Comparison of ENCODE assay signal across 1 cellular context in the genomic region with DNA sequence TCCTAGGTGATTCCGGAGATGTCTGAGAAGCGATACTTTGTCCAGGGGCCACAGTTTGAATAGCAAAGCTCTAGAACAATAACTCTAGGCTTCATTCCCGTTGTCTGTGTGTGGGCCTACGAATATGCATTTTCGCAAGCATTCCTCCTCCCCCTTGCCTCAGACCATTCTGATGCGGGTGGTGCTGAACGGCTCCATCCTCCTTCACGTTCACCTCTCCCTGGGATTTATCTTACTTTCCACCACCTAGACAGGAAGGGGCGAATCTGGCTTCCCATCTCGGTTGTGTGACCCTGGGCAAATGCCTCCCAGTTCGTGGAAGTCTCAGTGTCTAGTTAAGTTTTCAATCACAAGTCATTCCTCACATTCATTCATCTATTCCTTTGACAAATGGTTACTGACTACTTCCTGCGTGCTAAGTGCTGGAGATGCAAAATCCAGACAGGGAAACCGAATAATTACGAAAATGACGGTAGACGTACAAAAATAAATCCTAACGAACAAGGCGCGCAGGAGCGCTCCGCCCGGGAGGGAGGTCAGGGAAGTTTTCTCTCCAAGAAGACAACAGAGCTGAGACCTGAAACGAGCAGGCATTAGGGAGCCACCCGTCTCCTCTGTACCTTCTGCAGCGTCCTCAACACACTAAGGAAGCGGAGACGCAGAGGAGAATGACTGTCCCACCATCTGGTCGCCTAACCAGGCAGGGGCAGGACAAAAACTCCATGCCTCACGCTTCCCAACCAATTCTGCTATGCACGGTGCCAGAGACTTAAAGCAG.
TF ChIP-seq lines count a peak whose summit lies in the region.

No MANE protein-coding gene starts in this region.

TF ChIP-seq in HepG2, 621 proteins besides CTCF, POLR2A, EP300 and RAD21 (continues in another document):
- TF ChIP-seq RBAK (CRISPR knock-in tag; IDR thresholded peaks at IDR 0.05): no peak
- no peak for TF ChIP-seq KAT7 (CRISPR knock-in tag; IDR thresholded peaks at IDR 0.05; ENCODE audit: borderline replicate concordance)
- TF ChIP-seq ZNF572 (CRISPR knock-in tag; IDR thresholded peaks at IDR 0.05): no peak
- peak; percentile 42 for TF ChIP-seq BORCS8-MEF2B (CRISPR knock-in tag; IDR thresholded peaks at IDR 0.05)
- no peak for TF ChIP-seq FOXA1 (IDR thresholded peaks at IDR 0.05)
- no peak for TF ChIP-seq FOXA1 (CRISPR knock-in tag; IDR thresholded peaks at IDR 0.05)
- TF ChIP-seq ZSCAN31 (CRISPR knock-in tag; IDR thresholded peaks at IDR 0.05; ENCODE audit: low read depth): 0 out of 2 replicates have a peak, but pooled peaks have one; percentile 24
- TF ChIP-seq KDM2A (CRISPR knock-in tag; IDR thresholded peaks at IDR 0.05; ENCODE audit: borderline replicate concordance, low read depth): 0 out of 2 replicates have a peak, but pooled peaks have one; percentile 19
- TF ChIP-seq, protein P1, sequence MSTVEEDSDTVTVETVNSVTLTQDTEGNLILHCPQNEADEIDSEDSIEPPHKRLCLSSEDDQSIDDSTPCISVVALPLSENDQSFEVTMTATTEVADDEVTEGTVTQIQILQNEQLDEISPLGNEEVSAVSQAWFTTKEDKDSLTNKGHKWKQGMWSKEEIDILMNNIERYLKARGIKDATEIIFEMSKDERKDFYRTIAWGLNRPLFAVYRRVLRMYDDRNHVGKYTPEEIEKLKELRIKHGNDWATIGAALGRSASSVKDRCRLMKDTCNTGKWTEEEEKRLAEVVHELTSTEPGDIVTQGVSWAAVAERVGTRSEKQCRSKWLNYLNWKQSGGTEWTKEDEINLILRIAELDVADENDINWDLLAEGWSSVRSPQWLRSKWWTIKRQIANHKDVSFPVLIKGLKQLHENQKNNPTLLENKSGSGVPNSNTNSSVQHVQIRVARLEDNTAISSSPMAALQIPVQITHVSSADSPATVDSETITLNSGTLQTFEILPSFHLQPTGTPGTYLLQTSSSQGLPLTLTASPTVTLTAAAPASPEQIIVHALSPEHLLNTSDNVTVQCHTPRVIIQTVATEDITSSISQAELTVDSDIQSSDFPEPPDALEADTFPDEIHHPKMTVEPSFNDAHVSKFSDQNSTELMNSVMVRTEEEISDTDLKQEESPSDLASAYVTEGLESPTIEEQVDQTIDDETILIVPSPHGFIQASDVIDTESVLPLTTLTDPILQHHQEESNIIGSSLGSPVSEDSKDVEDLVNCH (CRISPR knock-in tag; IDR thresholded peaks at IDR 0.05): 0 out of 2 replicates have a peak, but pooled peaks have one; percentile 35
- TF ChIP-seq, protein P2, sequence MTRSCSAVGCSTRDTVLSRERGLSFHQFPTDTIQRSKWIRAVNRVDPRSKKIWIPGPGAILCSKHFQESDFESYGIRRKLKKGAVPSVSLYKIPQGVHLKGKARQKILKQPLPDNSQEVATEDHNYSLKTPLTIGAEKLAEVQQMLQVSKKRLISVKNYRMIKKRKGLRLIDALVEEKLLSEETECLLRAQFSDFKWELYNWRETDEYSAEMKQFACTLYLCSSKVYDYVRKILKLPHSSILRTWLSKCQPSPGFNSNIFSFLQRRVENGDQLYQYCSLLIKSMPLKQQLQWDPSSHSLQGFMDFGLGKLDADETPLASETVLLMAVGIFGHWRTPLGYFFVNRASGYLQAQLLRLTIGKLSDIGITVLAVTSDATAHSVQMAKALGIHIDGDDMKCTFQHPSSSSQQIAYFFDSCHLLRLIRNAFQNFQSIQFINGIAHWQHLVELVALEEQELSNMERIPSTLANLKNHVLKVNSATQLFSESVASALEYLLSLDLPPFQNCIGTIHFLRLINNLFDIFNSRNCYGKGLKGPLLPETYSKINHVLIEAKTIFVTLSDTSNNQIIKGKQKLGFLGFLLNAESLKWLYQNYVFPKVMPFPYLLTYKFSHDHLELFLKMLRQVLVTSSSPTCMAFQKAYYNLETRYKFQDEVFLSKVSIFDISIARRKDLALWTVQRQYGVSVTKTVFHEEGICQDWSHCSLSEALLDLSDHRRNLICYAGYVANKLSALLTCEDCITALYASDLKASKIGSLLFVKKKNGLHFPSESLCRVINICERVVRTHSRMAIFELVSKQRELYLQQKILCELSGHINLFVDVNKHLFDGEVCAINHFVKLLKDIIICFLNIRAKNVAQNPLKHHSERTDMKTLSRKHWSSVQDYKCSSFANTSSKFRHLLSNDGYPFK (CRISPR knock-in tag; IDR thresholded peaks at IDR 0.05; ENCODE audit: borderline replicate concordance): 0 out of 2 replicates have a peak, but pooled peaks have one; percentile 3
- TF ChIP-seq, protein P3, sequence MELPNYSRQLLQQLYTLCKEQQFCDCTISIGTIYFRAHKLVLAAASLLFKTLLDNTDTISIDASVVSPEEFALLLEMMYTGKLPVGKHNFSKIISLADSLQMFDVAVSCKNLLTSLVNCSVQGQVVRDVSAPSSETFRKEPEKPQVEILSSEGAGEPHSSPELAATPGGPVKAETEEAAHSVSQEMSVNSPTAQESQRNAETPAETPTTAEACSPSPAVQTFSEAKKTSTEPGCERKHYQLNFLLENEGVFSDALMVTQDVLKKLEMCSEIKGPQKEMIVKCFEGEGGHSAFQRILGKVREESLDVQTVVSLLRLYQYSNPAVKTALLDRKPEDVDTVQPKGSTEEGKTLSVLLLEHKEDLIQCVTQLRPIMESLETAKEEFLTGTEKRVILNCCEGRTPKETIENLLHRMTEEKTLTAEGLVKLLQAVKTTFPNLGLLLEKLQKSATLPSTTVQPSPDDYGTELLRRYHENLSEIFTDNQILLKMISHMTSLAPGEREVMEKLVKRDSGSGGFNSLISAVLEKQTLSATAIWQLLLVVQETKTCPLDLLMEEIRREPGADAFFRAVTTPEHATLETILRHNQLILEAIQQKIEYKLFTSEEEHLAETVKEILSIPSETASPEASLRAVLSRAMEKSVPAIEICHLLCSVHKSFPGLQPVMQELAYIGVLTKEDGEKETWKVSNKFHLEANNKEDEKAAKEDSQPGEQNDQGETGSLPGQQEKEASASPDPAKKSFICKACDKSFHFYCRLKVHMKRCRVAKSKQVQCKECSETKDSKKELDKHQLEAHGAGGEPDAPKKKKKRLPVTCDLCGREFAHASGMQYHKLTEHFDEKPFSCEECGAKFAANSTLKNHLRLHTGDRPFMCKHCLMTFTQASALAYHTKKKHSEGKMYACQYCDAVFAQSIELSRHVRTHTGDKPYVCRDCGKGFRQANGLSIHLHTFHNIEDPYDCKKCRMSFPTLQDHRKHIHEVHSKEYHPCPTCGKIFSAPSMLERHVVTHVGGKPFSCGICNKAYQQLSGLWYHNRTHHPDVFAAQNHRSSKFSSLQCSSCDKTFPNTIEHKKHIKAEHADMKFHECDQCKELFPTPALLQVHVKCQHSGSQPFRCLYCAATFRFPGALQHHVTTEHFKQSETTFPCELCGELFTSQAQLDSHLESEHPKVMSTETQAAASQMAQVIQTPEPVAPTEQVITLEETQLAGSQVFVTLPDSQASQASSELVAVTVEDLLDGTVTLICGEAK (IDR thresholded peaks at IDR 0.05): no peak
- TF ChIP-seq, protein P3 (CRISPR knock-in tag; IDR thresholded peaks at IDR 0.05): no peak
- TF ChIP-seq FOXP1 (IDR thresholded peaks at IDR 0.05): no peak
- TF ChIP-seq FOXP1 (CRISPR knock-in tag; IDR thresholded peaks at IDR 0.05): no peak
- TF ChIP-seq ZNF446 (CRISPR knock-in tag; IDR thresholded peaks at IDR 0.05): 0 out of 2 replicates have a peak, but pooled peaks have one; percentile 51
- TF ChIP-seq, protein P4, sequence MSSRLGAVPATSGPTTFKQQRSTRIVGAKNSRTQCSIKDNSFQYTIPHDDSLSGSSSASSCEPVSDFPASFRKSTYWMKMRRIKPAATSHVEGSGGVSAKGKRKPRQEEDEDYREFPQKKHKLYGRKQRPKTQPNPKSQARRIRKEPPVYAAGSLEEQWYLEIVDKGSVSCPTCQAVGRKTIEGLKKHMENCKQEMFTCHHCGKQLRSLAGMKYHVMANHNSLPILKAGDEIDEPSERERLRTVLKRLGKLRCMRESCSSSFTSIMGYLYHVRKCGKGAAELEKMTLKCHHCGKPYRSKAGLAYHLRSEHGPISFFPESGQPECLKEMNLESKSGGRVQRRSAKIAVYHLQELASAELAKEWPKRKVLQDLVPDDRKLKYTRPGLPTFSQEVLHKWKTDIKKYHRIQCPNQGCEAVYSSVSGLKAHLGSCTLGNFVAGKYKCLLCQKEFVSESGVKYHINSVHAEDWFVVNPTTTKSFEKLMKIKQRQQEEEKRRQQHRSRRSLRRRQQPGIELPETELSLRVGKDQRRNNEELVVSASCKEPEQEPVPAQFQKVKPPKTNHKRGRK (CRISPR knock-in tag; IDR thresholded peaks at IDR 0.05): 0 out of 2 replicates have a peak, but pooled peaks have one; percentile 61
- TF ChIP-seq ZFP36 (IDR thresholded peaks at IDR 0.05; ENCODE audit: borderline replicate concordance, low read depth, low read length, partially characterized antibody): no peak
- TF ChIP-seq, protein P5, sequence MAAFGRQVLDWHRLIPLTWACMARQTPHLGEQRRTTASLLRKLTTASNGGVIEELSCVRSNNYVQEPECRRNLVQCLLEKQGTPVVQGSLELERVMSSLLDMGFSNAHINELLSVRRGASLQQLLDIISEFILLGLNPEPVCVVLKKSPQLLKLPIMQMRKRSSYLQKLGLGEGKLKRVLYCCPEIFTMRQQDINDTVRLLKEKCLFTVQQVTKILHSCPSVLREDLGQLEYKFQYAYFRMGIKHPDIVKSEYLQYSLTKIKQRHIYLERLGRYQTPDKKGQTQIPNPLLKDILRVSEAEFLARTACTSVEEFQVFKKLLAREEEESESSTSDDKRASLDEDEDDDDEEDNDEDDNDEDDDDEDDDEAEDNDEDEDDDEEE (CRISPR knock-in tag; IDR thresholded peaks at IDR 0.05): 0 out of 2 replicates have a peak, but pooled peaks have one; percentile 33
- TF ChIP-seq, protein P6, sequence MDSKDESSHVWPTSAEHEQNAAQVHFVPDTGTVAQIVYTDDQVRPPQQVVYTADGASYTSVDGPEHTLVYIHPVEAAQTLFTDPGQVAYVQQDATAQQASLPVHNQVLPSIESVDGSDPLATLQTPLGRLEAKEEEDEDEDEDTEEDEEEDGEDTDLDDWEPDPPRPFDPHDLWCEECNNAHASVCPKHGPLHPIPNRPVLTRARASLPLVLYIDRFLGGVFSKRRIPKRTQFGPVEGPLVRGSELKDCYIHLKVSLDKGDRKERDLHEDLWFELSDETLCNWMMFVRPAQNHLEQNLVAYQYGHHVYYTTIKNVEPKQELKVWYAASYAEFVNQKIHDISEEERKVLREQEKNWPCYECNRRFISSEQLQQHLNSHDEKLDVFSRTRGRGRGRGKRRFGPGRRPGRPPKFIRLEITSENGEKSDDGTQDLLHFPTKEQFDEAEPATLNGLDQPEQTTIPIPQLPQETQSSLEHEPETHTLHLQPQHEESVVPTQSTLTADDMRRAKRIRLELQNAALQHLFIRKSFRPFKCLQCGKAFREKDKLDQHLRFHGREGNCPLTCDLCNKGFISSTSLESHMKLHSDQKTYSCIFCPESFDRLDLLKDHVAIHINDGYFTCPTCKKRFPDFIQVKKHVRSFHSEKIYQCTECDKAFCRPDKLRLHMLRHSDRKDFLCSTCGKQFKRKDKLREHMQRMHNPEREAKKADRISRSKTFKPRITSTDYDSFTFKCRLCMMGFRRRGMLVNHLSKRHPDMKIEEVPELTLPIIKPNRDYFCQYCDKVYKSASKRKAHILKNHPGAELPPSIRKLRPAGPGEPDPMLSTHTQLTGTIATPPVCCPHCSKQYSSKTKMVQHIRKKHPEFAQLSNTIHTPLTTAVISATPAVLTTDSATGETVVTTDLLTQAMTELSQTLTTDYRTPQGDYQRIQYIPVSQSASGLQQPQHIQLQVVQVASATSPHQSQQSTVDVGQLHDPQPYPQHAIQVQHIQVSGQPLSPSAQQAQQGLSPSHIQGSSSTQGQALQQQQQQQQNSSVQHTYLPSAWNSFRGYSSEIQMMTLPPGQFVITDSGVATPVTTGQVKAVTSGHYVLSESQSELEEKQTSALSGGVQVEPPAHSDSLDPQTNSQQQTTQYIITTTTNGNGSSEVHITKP (CRISPR knock-in tag; IDR thresholded peaks at IDR 0.05; ENCODE audit: low read depth): 0 out of 2 replicates have a peak, but pooled peaks have one; percentile 8
- TF ChIP-seq ZNF350 (CRISPR knock-in tag; IDR thresholded peaks at IDR 0.05; ENCODE audit: borderline replicate concordance, low read depth): peak; percentile 43; the same call in 1 of the 2 replicates
- TF ChIP-seq DNMT1 (CRISPR knock-in tag; IDR thresholded peaks at IDR 0.05): peak; percentile 53; the same call in 1 of the 2 replicates
- TF ChIP-seq CCAR2 (optimal IDR thresholded peaks at IDR 0.05; ENCODE audit: low read depth, low read length): no peak
- TF ChIP-seq, protein P7, sequence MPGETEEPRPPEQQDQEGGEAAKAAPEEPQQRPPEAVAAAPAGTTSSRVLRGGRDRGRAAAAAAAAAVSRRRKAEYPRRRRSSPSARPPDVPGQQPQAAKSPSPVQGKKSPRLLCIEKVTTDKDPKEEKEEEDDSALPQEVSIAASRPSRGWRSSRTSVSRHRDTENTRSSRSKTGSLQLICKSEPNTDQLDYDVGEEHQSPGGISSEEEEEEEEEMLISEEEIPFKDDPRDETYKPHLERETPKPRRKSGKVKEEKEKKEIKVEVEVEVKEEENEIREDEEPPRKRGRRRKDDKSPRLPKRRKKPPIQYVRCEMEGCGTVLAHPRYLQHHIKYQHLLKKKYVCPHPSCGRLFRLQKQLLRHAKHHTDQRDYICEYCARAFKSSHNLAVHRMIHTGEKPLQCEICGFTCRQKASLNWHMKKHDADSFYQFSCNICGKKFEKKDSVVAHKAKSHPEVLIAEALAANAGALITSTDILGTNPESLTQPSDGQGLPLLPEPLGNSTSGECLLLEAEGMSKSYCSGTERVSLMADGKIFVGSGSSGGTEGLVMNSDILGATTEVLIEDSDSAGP (CRISPR knock-in tag; IDR thresholded peaks at IDR 0.05; ENCODE audit: borderline replicate concordance): peak; percentile 13; the same call in 1 of the 2 replicates
